ENCODE assay signal across 11 cellular contexts in genomic region chr9:6716766-6717165, GRCh38. TPM values are rescaled to one million over a fixed set of nuclear protein-coding genes. Genes with fewer than 3 reads are reported as not detected.
DNase-seq lines count a peak whose midpoint lies in the region; ATAC-seq, FAIRE-seq and TF ChIP-seq lines count a peak whose summit lies in the region.
"Had no signal": no experiment of that assay in that cellular context is flagged by ENCODE, and none has a peak within 500 bp of the region (broad histone marks: within the 10 kb centered on the region; RNA-seq: fewer than 3 reads in every experiment).

No MANE protein-coding gene starts in this region.

- POLR2A ChIA-PET in CD4-positive, alpha-beta memory T cell (lab: Charles Lee; ENCODE audit: partially characterized antibody) = interaction anchor here (0.9 to 2.3 kb wide), 7 partner anchors 12 to 304 kb away, joined by 3 to 86 read pairs (median 16); partner anchors contain the start of genes KDM4C and UHRF2
- POLR2A ChIA-PET in activated naive CD8-positive, alpha-beta T cell treated with anti-CD3 and anti-CD28 coated beads, Interleukin-2, amount 10 ng/mL, durations not matched to agents 7 days and 5 days (lab: Charles Lee) = interaction anchor here (0.5 to 3.8 kb wide), 8 partner anchors 13 to 1368 kb away, joined by 3 to 67 read pairs (median 15); partner anchors contain the start of genes KDM4C and UHRF2

- H3K9me3 ChIP-seq in CD4-positive, alpha-beta memory T cell (ENCODE audit: control insufficient read depth in 1 of 2, low read length in 2 of 2) = no peaks in the 10 kb centered on the region
- H3K9me3 ChIP-seq: vagina had no signal

- DNase-seq in CD4-positive, alpha-beta memory T cell = no peak
- DNase-seq in H7 (no peak), naive B cell (no peak), H54 (ENCODE audit: insufficient read length, low spot score) (no peak), sciatic nerve (ENCODE audit: low spot score) (no peak)
- no peak for DNase-seq in activated naive CD8-positive, alpha-beta T cell treated with anti-CD3 and anti-CD28 coated beads, Interleukin-2, amount 10 ng/mL, durations not matched to agents 7 days and 5 days
- DNase-seq: foreskin fibroblast, NCI-H187 treated with DMSO at 0.1 percent for 48 hours had no signal

- intact Hi-C loops in CD4-positive, alpha-beta memory T cell (cut with micrococcal nuclease) = loop anchor here (1.0 kb wide), 2 partner anchors 35 to 41 kb away; partner anchors contain the start of gene KDM4C
- intact Hi-C loops in sciatic nerve (cut with DNase I) = no loop called here

- peak overlapping the region; percentile 85 to 94 (median 88) for H3K4me3 Mint-ChIP-seq in CD4-positive, alpha-beta memory T cell
- H3K4me3 Mint-ChIP-seq in activated naive CD8-positive, alpha-beta T cell treated with anti-CD3 and anti-CD28 coated beads, Interleukin-2, amount 10 ng/mL, durations not matched to agents 7 days and 5 days = peak overlapping the region; percentile 85
- peak overlapping the region; percentile 81 to 94 (median 90) for H3K4me3 Mint-ChIP-seq in naive B cell

- peak overlapping the region in 1 of 2 donors; percentile 57 for H3K4me3 ChIP-seq in CD4-positive, alpha-beta memory T cell (ENCODE audit: low read length in 2 of 2)
- peak overlapping the region; percentile 54; the same call in 1 of the 2 replicates for H3K4me3 ChIP-seq in H7 (ENCODE audit: insufficient read depth, low read depth, low read length)

- H3K36me3 Mint-ChIP-seq in CD4-positive, alpha-beta memory T cell = peaks cover 0 to 2% of the 10 kb centered on the region in 2 donors
- no peaks in the 10 kb centered on the region for H3K36me3 Mint-ChIP-seq in activated naive CD8-positive, alpha-beta T cell treated with anti-CD3 and anti-CD28 coated beads, Interleukin-2, amount 10 ng/mL, durations not matched to agents 7 days and 5 days
- no peaks in the 10 kb centered on the region for H3K36me3 Mint-ChIP-seq in naive B cell

- no peak for FAIRE-seq in H54 (lab: Jason Lieb, UNC)

- H3K9me3 Mint-ChIP-seq in CD4-positive, alpha-beta memory T cell = peaks cover 0 to 2% (median 0%) of the 10 kb centered on the region in 8 donors
- no peaks in the 10 kb centered on the region for H3K9me3 Mint-ChIP-seq in activated naive CD8-positive, alpha-beta T cell treated with anti-CD3 and anti-CD28 coated beads, Interleukin-2, amount 10 ng/mL, durations not matched to agents 7 days and 5 days
- H3K9me3 Mint-ChIP-seq in naive B cell = no peaks in the 10 kb centered on the region

- H3K27ac ChIP-seq in CD4-positive, alpha-beta memory T cell (ENCODE audit: low read depth, low read length) = peak overlapping the region; percentile 66
- H3K27ac ChIP-seq: vagina had no signal

- peak overlapping the region in 5 of 7 donors; percentile 26 to 93 (median 86) for H3K27ac Mint-ChIP-seq in CD4-positive, alpha-beta memory T cell
- peak overlapping the region; percentile 92 for H3K27ac Mint-ChIP-seq in activated naive CD8-positive, alpha-beta T cell treated with anti-CD3 and anti-CD28 coated beads, Interleukin-2, amount 10 ng/mL, durations not matched to agents 7 days and 5 days
- peak overlapping the region; percentile 89 to 97 (median 93) for H3K27ac Mint-ChIP-seq in naive B cell

- no peaks in the 10 kb centered on the region for H3K36me3 ChIP-seq in CD4-positive, alpha-beta memory T cell (ENCODE audit: insufficient read depth, low read length)
- H3K36me3 ChIP-seq in H7 (replicated peaks; ENCODE audit: control insufficient read depth, insufficient read depth, low read length) = no peaks in the 10 kb centered on the region
- H3K36me3 ChIP-seq: vagina had no signal

- no peak for TF ChIP-seq POLR2A in H54 (IDR thresholded peaks at IDR 0.05; ENCODE audit: low read depth, low read length)

- H3K27me3 Mint-ChIP-seq in CD4-positive, alpha-beta memory T cell = no peaks in the 10 kb centered on the region
- H3K27me3 Mint-ChIP-seq in activated naive CD8-positive, alpha-beta T cell treated with anti-CD3 and anti-CD28 coated beads, Interleukin-2, amount 10 ng/mL, durations not matched to agents 7 days and 5 days = no peaks in the 10 kb centered on the region
- H3K27me3 Mint-ChIP-seq in naive B cell = no peaks in the 10 kb centered on the region

- CTCF ChIA-PET in CD4-positive, alpha-beta memory T cell (lab: Charles Lee; ENCODE audit: partially characterized antibody) = interaction anchor here (2.7 kb wide), 1 partner anchor 132 kb away, joined by 7 read pairs; no protein-coding TSS in a partner anchor

- H3K4me1 Mint-ChIP-seq in CD4-positive, alpha-beta memory T cell = peaks cover 4 to 10% (median 6%) of the 10 kb centered on the region in 4 donors
- peaks cover 6% of the 10 kb centered on the region for H3K4me1 Mint-ChIP-seq in activated naive CD8-positive, alpha-beta T cell treated with anti-CD3 and anti-CD28 coated beads, Interleukin-2, amount 10 ng/mL, durations not matched to agents 7 days and 5 days
- H3K4me1 Mint-ChIP-seq in naive B cell = peaks cover 12 to 33% (median 19%) of the 10 kb centered on the region in 3 donors

- H3K4me1 ChIP-seq in CD4-positive, alpha-beta memory T cell (ENCODE audit: insufficient read depth, low read length) = peaks cover 12% of the 10 kb centered on the region
- H3K4me1 ChIP-seq: vagina had no signal

- H3K27me3 ChIP-seq in CD4-positive, alpha-beta memory T cell (ENCODE audit: insufficient read depth, low read length) = no peaks in the 10 kb centered on the region
- H3K27me3 ChIP-seq in H7 (ENCODE audit: control insufficient read depth, insufficient read depth, low read length) = no peaks in the 10 kb centered on the region; the same call in 1 of the 2 replicates
- H3K27me3 ChIP-seq: vagina had no signal

- ATAC-seq in activated naive CD8-positive, alpha-beta T cell treated with anti-CD3 and anti-CD28 coated beads, Interleukin-2, amount 10 ng/mL, durations not matched to agents 7 days and 5 days (ENCODE audit: low read depth) = no peak
- ATAC-seq in naive B cell (ENCODE audit: low read depth in 2 of 2) (no peak), sciatic nerve (no peak), HG03175 (IDR thresholded peaks at IDR 0.05; ENCODE audit: unreplicated experiment) (no peak), HG02981 (IDR thresholded peaks at IDR 0.05; ENCODE audit: unreplicated experiment) (no peak)

RNA-seq across cellular contexts. Expression of gene KDM4C, which starts 41.0 kb away (rescaled TPM):
- total RNA-seq in CD4-positive, alpha-beta memory T cell = 10 to 100 TPM; 80.5 to 90.7 TPM
- 10 to 100 TPM; 36.3 to 37.1 TPM for polyA plus RNA-seq in CD4-positive, alpha-beta memory T cell
- total RNA-seq in H7 (2014; rRNA removed; shearing (Covaris generic)) = 20.9 and 29.0 TPM in 2 replicates
- 10 to 100 TPM; 75.2 to 77.1 TPM for total RNA-seq in activated naive CD8-positive, alpha-beta T cell treated with anti-CD3 and anti-CD28 coated beads, Interleukin-2, amount 10 ng/mL, durations not matched to agents 7 days and 5 days
- 10 to 100 TPM; 54.5 to 83.5 (median 68.2) TPM for polyA plus RNA-seq in naive B cell (ENCODE audit: low read depth in 6 of 6)
- 51.1 TPM for total RNA-seq in sciatic nerve
